In the genomic region with DNA sequence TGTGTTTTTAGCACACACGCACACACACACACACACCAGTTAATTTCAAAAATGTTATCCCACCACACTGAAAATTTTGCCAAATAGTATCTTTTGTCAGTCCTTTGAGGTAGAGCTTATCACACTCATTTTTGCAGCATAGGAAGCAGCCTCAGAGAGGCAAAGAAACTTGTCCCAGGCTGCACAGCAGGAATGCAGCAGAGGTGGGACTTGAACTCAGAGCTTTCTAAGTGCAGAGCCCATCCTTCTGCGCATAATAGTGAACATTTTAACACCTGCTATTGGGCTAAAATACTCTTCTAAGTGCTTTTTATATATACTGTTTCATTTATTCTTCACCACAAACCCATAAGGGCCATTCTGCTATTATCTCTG, we compare ENCODE assay signal across 21 cellular contexts. TPM values are rescaled to one million over a fixed set of nuclear protein-coding genes. Genes with fewer than 3 reads are reported as not detected.
A peak's percentile ranks its signal among the peaks of the same experiment; 100 is the strongest.
DNase-seq lines count a peak whose midpoint lies in the region; ATAC-seq, FAIRE-seq and TF ChIP-seq lines count a peak whose summit lies in the region.
"Had no signal": no experiment of that assay in that cellular context is flagged by ENCODE, and none has a peak within 500 bp of the region (broad histone marks: within the 10 kb centered on the region; RNA-seq: fewer than 3 reads in every experiment).

No MANE protein-coding gene starts in this region.

- FAIRE-seq in GM12878 (lab: Jason Lieb, UNC) (no peak), HepG2 (lab: Jason Lieb, UNC) (no peak)
- FAIRE-seq: bronchial epithelial cell had no signal

- H3K9ac ChIP-seq in GM12878 (ENCODE audit: control insufficient read depth, insufficient read depth, low read length) (no peak overlapping the region), HepG2 (ENCODE audit: insufficient read depth, low read depth, low read length) (no peak overlapping the region)

- no peak overlapping the region for H3K4me3 ChIP-seq in right atrium auricular region
- no peak overlapping the region for H3K4me3 ChIP-seq in heart right ventricle
- 0 out of 2 replicates have a peak overlapping the region, but pooled peaks have one; percentile 25 for H3K4me3 ChIP-seq in GM12878
- H3K4me3 ChIP-seq in HepG2 (replicated peaks in 1 of 3; ENCODE audit: insufficient read depth in 1 of 3, low read depth in 2 of 3, low read length in 3 of 3) = no peak overlapping the region
- H3K4me3 ChIP-seq in transverse colon = no peak overlapping the region
- H3K4me3 ChIP-seq in CD4-positive, alpha-beta memory T cell (ENCODE audit: low read length in 2 of 2) = no peak overlapping the region

- TF ChIP-seq POLR2A in GM12878 (IDR thresholded peaks at IDR 0.05; ENCODE audit: low read depth, low read length) = no peak
- no peak for TF ChIP-seq POLR2A in HepG2 (IDR thresholded peaks at IDR 0.05; ENCODE audit: insufficient read depth in 1 of 2, low read depth in 2 of 2, low read length in 2 of 2)
- TF ChIP-seq POLR2A in transverse colon (IDR thresholded peaks at IDR 0.05) = no peak

- H3K9me3 ChIP-seq in right atrium auricular region (peaks cover 0 to 8% of the 10 kb centered on the region in 2 donors), heart right ventricle (peaks cover 0 to 10% (median 0%) of the 10 kb centered on the region in 11 donors), GM12878 (replicated peaks; ENCODE audit: control insufficient read depth, insufficient read depth, low read length) (peaks cover 1% of the 10 kb centered on the region; the same call in 1 of the 3 replicates), HepG2 (ENCODE audit: low read length) (0 out of 2 replicates have a peak, but pooled peaks cover 5% of the 10 kb centered on the region), transverse colon (peaks cover 0 to 3% of the 10 kb centered on the region in 2 donors)
- H3K9me3 ChIP-seq in CD4-positive, alpha-beta memory T cell (ENCODE audit: control insufficient read depth in 1 of 2, low read length in 2 of 2) = no peaks in the 10 kb centered on the region

- no peak for ATAC-seq in heart right ventricle
- ATAC-seq in GM12878 = no peak
- no peak for ATAC-seq in HepG2
- ATAC-seq in GM21723 (IDR thresholded peaks at IDR 0.05; ENCODE audit: unreplicated experiment) = no peak

- in situ Hi-C loops in GM12878 (cut with MboI) (no loop called here), HepG2 (cut with HindIII; ENCODE audit: extremely low pct_ligation_motif_present, low pct_unique_long_range_greater_than_20kb) (no loop called here), transverse colon (cut with MboI; ENCODE audit: low pct_ligation_motif_present in 1 of 4, low pct_unique_long_range_greater_than_20kb in 1 of 4, low sequenced_read_pairs in 3 of 4) (no loop called here)

- H3K9me3 Mint-ChIP-seq in CD4-positive, alpha-beta memory T cell = peaks cover 0 to 17% (median 12%) of the 10 kb centered on the region in 8 donors

- DNase-seq in right atrium auricular region (ENCODE audit: low spot score) (peak; percentile 11), heart right ventricle (no peak), GM12878 (ENCODE audit: low read depth, low spot score) (no peak), HepG2 (ENCODE audit: low spot score) (no peak), transverse colon (no peak), DMS153 treated with DMSO at 0.1 percent for 48 hours (lab: John Stamatoyannopoulos, UW; ENCODE audit: unreplicated experiment) (no peak)
- DNase-seq in CD4-positive, alpha-beta memory T cell = no peak
- DNase-seq: activated CD8-positive, alpha-beta memory T cell treated with anti-CD3 and anti-CD28 coated beads, Interleukin-2, amount 50 U/mL, for 4 hours; activated effector memory CD4-positive, alpha-beta T cell treated with anti-CD3 and anti-CD28 coated beads, Interleukin-2, amount 50 U/mL, for 16 hours; dorsolateral prefrontal cortex; foreskin keratinocyte; H7; KG1; NCI-H2171; NCI-H524 treated with DMSO at 0.1 percent for 48 hours had no signal

- SMC1A ChIA-PET in GM12878 (lab: Charles Lee; ENCODE audit: uncharacterized antibody, unreplicated experiment) = interaction anchor here (0.7 to 5.3 kb wide), 15 partner anchors 9 to 170 kb away, joined by 3 to 46 read pairs (median 5); partner anchors contain the start of gene FHAD1

- no peaks in the 10 kb centered on the region for H3K27me3 ChIP-seq in right atrium auricular region
- H3K27me3 ChIP-seq in heart right ventricle = peaks cover 0 to 9% (median 0%) of the 10 kb centered on the region in 7 donors
- H3K27me3 ChIP-seq in GM12878 (replicated peaks in 1 of 2; ENCODE audit: control insufficient read depth in 2 of 2, insufficient read depth in 2 of 2, low read length in 1 of 2) = no peaks in the 10 kb centered on the region
- peaks cover 0 to 6% of the 10 kb centered on the region in 2 experiments; a peak in 1 of 5 replicates for H3K27me3 ChIP-seq in HepG2 (ENCODE audit: control insufficient read depth in 1 of 2, insufficient read depth in 2 of 2, low read length in 2 of 2)
- no peaks in the 10 kb centered on the region for H3K27me3 ChIP-seq in transverse colon
- peaks cover 10% of the 10 kb centered on the region for H3K27me3 ChIP-seq in CD4-positive, alpha-beta memory T cell (ENCODE audit: insufficient read depth, low read length)
- H3K27me3 ChIP-seq: dorsolateral prefrontal cortex, foreskin keratinocyte had no signal

- RAD21 ChIA-PET in GM12878 (lab: Charles Lee; ENCODE audit: unreplicated experiment) = interaction anchor here (0.7 to 3.0 kb wide), 10 partner anchors 10 to 150 kb away, joined by 3 to 18 read pairs (median 6); no protein-coding TSS in a partner anchor

- H3K4me3 Mint-ChIP-seq in CD4-positive, alpha-beta memory T cell = peak overlapping the region in 1 of 8 donors; percentile 43

- no peaks in the 10 kb centered on the region for H3K36me3 Mint-ChIP-seq in CD4-positive, alpha-beta memory T cell

- H4K20me1 ChIP-seq in GM12878 (ENCODE audit: control insufficient read depth, insufficient read depth) (no peaks in the 10 kb centered on the region), HepG2 (ENCODE audit: insufficient read depth, low read length) (no peaks in the 10 kb centered on the region)

- 97% methylated on average over 2 of the region's 2 CpGs for WGBS in heart right ventricle, 2 donors
- 42% methylated on average over 2 of the region's 2 CpGs for WGBS in GM12878 (ENCODE audit: insufficient coverage, insufficient replicate concordance, low lambda C conversion rate, missing lambda C conversion rate)
- 71% methylated on average over 2 of the region's 2 CpGs for WGBS in HepG2 (ENCODE audit: low lambda C conversion rate)
- WGBS in transverse colon (ENCODE audit: low coverage in 1 of 2), 2 donors = 86% methylated on average over 2 of the region's 2 CpGs; no CpG with 5 or more reads in 1 of the 2 donors

- TF ChIP-seq RAD21 in GM12878 (IDR thresholded peaks at IDR 0.05; ENCODE audit: insufficient read depth, low read depth, low read length) (no peak), HepG2 (CRISPR knock-in tag; IDR thresholded peaks at IDR 0.05) (no peak)

- H3K27ac ChIP-seq in right atrium auricular region (no peak overlapping the region), heart right ventricle (peak overlapping the region in 2 of 10 donors; percentile 8 to 83), GM12878 (ENCODE audit: control insufficient read depth, insufficient read depth) (no peak overlapping the region), HepG2 (ENCODE audit: extremely low read length, insufficient read depth, low read length) (no peak overlapping the region), transverse colon (peak overlapping the region; percentile 13 to 58 (median 52))
- no peak overlapping the region for H3K27ac ChIP-seq in CD4-positive, alpha-beta memory T cell (ENCODE audit: low read depth, low read length)
- H3K27ac ChIP-seq: C4-2B, foreskin keratinocyte, VCaP had no signal

- peaks cover 21 to 26% of the 10 kb centered on the region in 2 donors for H3K27me3 Mint-ChIP-seq in CD4-positive, alpha-beta memory T cell

- H3K4me2 ChIP-seq in GM12878 (ENCODE audit: control insufficient read depth, insufficient read depth) = peak overlapping the region; percentile 70; the same call in 1 of the 2 replicates
- H3K4me2 ChIP-seq in HepG2 (ENCODE audit: low read depth, low read length) = no peak overlapping the region

- peak overlapping the region; percentile 91 for H2AFZ ChIP-seq in GM12878 (ENCODE audit: control insufficient read depth, low read depth, low read length)
- no peak overlapping the region for H2AFZ ChIP-seq in HepG2 (ENCODE audit: low read length)

- no peak for TF ChIP-seq EP300 in GM12878 (IDR thresholded peaks at IDR 0.05; ENCODE audit: borderline replicate concordance in 1 of 2, control insufficient read depth in 1 of 2, low read depth in 2 of 2, low read length in 2 of 2)
- TF ChIP-seq EP300 in HepG2 (IDR thresholded peaks at IDR 0.05; ENCODE audit: low read depth in 2 of 2, low read length in 2 of 2) = no peak
- TF ChIP-seq EP300 in HepG2 (CRISPR knock-in tag; IDR thresholded peaks at IDR 0.05; ENCODE audit: borderline replicate concordance) = no peak
- no peak for TF ChIP-seq EP300 in transverse colon (IDR thresholded peaks at IDR 0.05; ENCODE audit: low read depth)

- POLR2A ChIA-PET in GM12878 (lab: Charles Lee) = interaction anchor here (0.6 to 4.7 kb wide), 7 partner anchors 8 to 107 kb away, joined by 3 to 17 read pairs (median 4); partner anchors contain the start of gene FHAD1
- POLR2A ChIA-PET in HepG2 (lab: Yijun Ruan, JAX) = interaction anchor here (0.8 kb wide), 1 partner anchor 109 kb away, joined by 3 read pairs; no protein-coding TSS in a partner anchor
- POLR2A ChIA-PET in CD4-positive, alpha-beta memory T cell (lab: Charles Lee; ENCODE audit: partially characterized antibody) = no interaction called here

- H3K27ac Mint-ChIP-seq in CD4-positive, alpha-beta memory T cell = no peak overlapping the region

- no peaks in the 10 kb centered on the region for H3K79me2 ChIP-seq in GM12878 (ENCODE audit: control insufficient read depth, insufficient read depth, low read length)
- no peaks in the 10 kb centered on the region for H3K79me2 ChIP-seq in HepG2 (ENCODE audit: insufficient read depth, low read length)

- no peaks in the 10 kb centered on the region for H3K36me3 ChIP-seq in right atrium auricular region
- no peaks in the 10 kb centered on the region for H3K36me3 ChIP-seq in heart right ventricle
- no peaks in the 10 kb centered on the region for H3K36me3 ChIP-seq in GM12878 (ENCODE audit: control insufficient read depth in 2 of 2, insufficient read depth in 2 of 2, low read length in 1 of 2)
- H3K36me3 ChIP-seq in HepG2 (replicated peaks in 1 of 2; ENCODE audit: control insufficient read depth in 1 of 2, insufficient read depth in 2 of 2, low read length in 2 of 2) = no peaks in the 10 kb centered on the region
- H3K36me3 ChIP-seq in transverse colon = no peaks in the 10 kb centered on the region
- no peaks in the 10 kb centered on the region for H3K36me3 ChIP-seq in CD4-positive, alpha-beta memory T cell (ENCODE audit: insufficient read depth, low read length)

- CTCF ChIA-PET in GM12878 (lab: Yijun Ruan, JAX) (interaction anchor here (1.1 to 2.8 kb wide), 13 partner anchors 10 to 155 kb away, joined by 3 to 22 read pairs (median 6); partner anchors contain the start of gene TMEM51), HepG2 (lab: Yijun Ruan, JAX; ENCODE audit: low intra/inter-chr PET ratio, low total read pairs) (no interaction called here)
- CTCF ChIA-PET in CD4-positive, alpha-beta memory T cell (lab: Charles Lee; ENCODE audit: partially characterized antibody) = no interaction called here

- TF ChIP-seq CTCF in right atrium auricular region (IDR thresholded peaks at IDR 0.05) (no peak), heart right ventricle (IDR thresholded peaks at IDR 0.05) (no peak), GM12878 (IDR thresholded peaks at IDR 0.05 in 2 of 3, conservative IDR thresholded peaks at IDR 0.05 in 1 of 3; ENCODE audit: control insufficient read depth in 2 of 3, extremely low read depth in 1 of 3, insufficient read depth in 1 of 3, low read depth in 3 of 3, low read length in 3 of 3) (no peak), HepG2 (CRISPR knock-in tag; IDR thresholded peaks at IDR 0.05) (no peak), transverse colon (IDR thresholded peaks at IDR 0.05) (no peak)

- peaks cover 0 to 22% of the 10 kb centered on the region in 2 donors for H3K4me1 ChIP-seq in right atrium auricular region
- H3K4me1 ChIP-seq in heart right ventricle = peaks cover 0 to 72% (median 22%) of the 10 kb centered on the region in 9 donors
- H3K4me1 ChIP-seq in GM12878 (ENCODE audit: control insufficient read depth, insufficient read depth, low read length) = peaks cover 21% of the 10 kb centered on the region
- H3K4me1 ChIP-seq in HepG2 (ENCODE audit: insufficient read depth, low read length) = peaks cover 30% of the 10 kb centered on the region
- peaks cover 0 to 29% (median 11%) of the 10 kb centered on the region in 4 donors for H3K4me1 ChIP-seq in transverse colon
- peaks cover 8% of the 10 kb centered on the region for H3K4me1 ChIP-seq in CD4-positive, alpha-beta memory T cell (ENCODE audit: insufficient read depth, low read length)
- H3K4me1 ChIP-seq: foreskin keratinocyte had no signal

- intact Hi-C loops in heart right ventricle (cut with DNase I) = no loop called here
- intact Hi-C loops in GM12878 (cut with micrococcal nuclease; ENCODE audit: unreplicated experiment) = no loop called here
- intact Hi-C loops in HepG2 (cut with micrococcal nuclease; ENCODE audit: unreplicated experiment) = no loop called here
- intact Hi-C loops in transverse colon (cut with DNase I; ENCODE audit: low total_unique reads) = no loop called here
- intact Hi-C loops in CD4-positive, alpha-beta memory T cell (cut with micrococcal nuclease) = no loop called here

- BruUV-seq in GM12878 (replicated peaks; lab: Mats Ljungman, UMichigan) = no TSS peak
- BruUV-seq in HepG2 (replicated peaks; lab: Mats Ljungman, UMichigan) = no TSS peak

- peaks cover 9 to 18% (median 13%) of the 10 kb centered on the region in 4 donors for H3K4me1 Mint-ChIP-seq in CD4-positive, alpha-beta memory T cell

RNA-seq across cellular contexts. Expression of gene FHAD1, which starts 15.0 kb away (rescaled TPM):
- total RNA-seq in right atrium auricular region = not detected
- 1 to 10 TPM in 1 of 10 donors, under 1 TPM in 4, not detected in 5; 0.12 to 1.0 (median 0.30) TPM for total RNA-seq in heart right ventricle
- under 1 TPM; 0.06 to 0.07 TPM for polyA plus RNA-seq in heart right ventricle
- total RNA-seq in GM12878 (2013; cell fraction: nucleolus; rRNA removed) = 0.84 and 1.0 TPM in 2 replicates
- total RNA-seq in GM12878 (2014; rRNA removed) = 0.22 and 0.40 TPM in 2 replicates
- 0.40 and 0.41 TPM in 2 replicates for total RNA-seq in GM12878 (2014; rRNA removed; fragmentation: Illumina TruSeq; extraction: Trizol)
- 0.51 and 0.80 TPM in 2 replicates for total RNA-seq in GM12878 (2021)
- not detected for polyA plus RNA-seq in GM12878 (2011; ENCODE audit: low read depth)
- polyA plus RNA-seq in GM12878 (2011; rRNA removed) = 1.0 TPM in 2 replicates
- polyA plus RNA-seq in GM12878 (2011; cell fraction: cytosol; rRNA removed) = 0.75 and 0.79 TPM in 2 replicates
- 1.3 and 1.4 TPM in 2 replicates for polyA plus RNA-seq in GM12878 (2011; cell fraction: nucleus; rRNA removed)
- polyA plus RNA-seq in GM12878 (2012) = 0.12 and 0.15 TPM in 2 replicates
- 0.25 and 0.29 TPM in 2 replicates for polyA plus RNA-seq in GM12878 (2014; fragmentation: Illumina TruSeq; extraction: Trizol)
- polyA plus RNA-seq in GM12878 (2014; fragmentation: Nextera tagmentation; extraction: Ambion mirVana) = under 1 TPM in 1 of 2 experiments, not detected in 1; 0.09 TPM
- 0.14 and 0.22 TPM in 2 replicates for polyA plus RNA-seq in GM12878 (2014; rRNA removed)
- under 1 TPM in 1 of 2 experiments, not detected in 1; 0.20 TPM for polyA plus RNA-seq in GM12878 (2016; fragmentation: Nextera tagmentation; extraction: Ambion mirVana)
- 0.67 and 0.88 TPM in 2 replicates for polyA minus RNA-seq in GM12878 (2011; rRNA and poly(A)+ RNA removed)
- not detected in 2 replicates for polyA minus RNA-seq in GM12878 (2011; cell fraction: cytosol; rRNA and poly(A)+ RNA removed)
- polyA minus RNA-seq in GM12878 (2011; cell fraction: nucleus; rRNA and poly(A)+ RNA removed) = 0.73 and 0.96 TPM in 2 replicates
- not detected in 2 replicates for total RNA-seq in HepG2 (2016; rRNA removed; fragmentation: Illumina TruSeq; extraction: Trizol)
- not detected in 2 replicates for total RNA-seq in HepG2 (2016; cell fraction: cytosol; rRNA removed; fragmentation: Illumina TruSeq; extraction: Trizol; ENCODE audit: low read depth)
- not detected in 2 replicates for total RNA-seq in HepG2 (2016; cell fraction: insoluble cytoplasmic fraction; rRNA removed; fragmentation: Illumina TruSeq; extraction: Trizol)
- not detected in 2 replicates for total RNA-seq in HepG2 (2016; cell fraction: membrane; rRNA removed; fragmentation: Illumina TruSeq; extraction: Trizol)
- not detected in 2 replicates for total RNA-seq in HepG2 (2016; cell fraction: nucleus; rRNA removed; fragmentation: Illumina TruSeq; extraction: Trizol)
- polyA plus RNA-seq in HepG2 (2011; rRNA removed) = not detected in 2 replicates
- 0.01 and 0.03 TPM in 2 replicates for polyA plus RNA-seq in HepG2 (2011; cell fraction: cytosol; rRNA removed)
- polyA plus RNA-seq in HepG2 (2011; cell fraction: nucleus; rRNA removed) = 0.03 and 0.08 TPM in 2 replicates
- 0.08 and 0.11 TPM in 2 replicates for polyA plus RNA-seq in HepG2 (2012)
- polyA plus RNA-seq in HepG2 (2016; cell fraction: cytosol; fragmentation: Illumina TruSeq; extraction: Trizol; ENCODE audit: low read depth) = not detected in 2 replicates
- polyA plus RNA-seq in HepG2 (2016; cell fraction: insoluble cytoplasmic fraction; fragmentation: Illumina TruSeq; extraction: Trizol; ENCODE audit: low read depth) = not detected in 2 replicates
- not detected in 2 replicates for polyA plus RNA-seq in HepG2 (2016; cell fraction: membrane; fragmentation: Illumina TruSeq; extraction: Trizol; ENCODE audit: low read depth)
- 0.27 TPM in 1 of 2 replicates, not detected in the other for polyA plus RNA-seq in HepG2 (2016; cell fraction: nucleus; fragmentation: Illumina TruSeq; extraction: Trizol; ENCODE audit: insufficient read depth, low read depth)
- polyA minus RNA-seq in HepG2 (2011; rRNA and poly(A)+ RNA removed; ENCODE audit: low replicate concordance) = 0.04 and 0.80 TPM in 2 replicates
- polyA minus RNA-seq in HepG2 (2011; cell fraction: cytosol; rRNA and poly(A)+ RNA removed) = not detected in 2 replicates
- not detected in 2 replicates for polyA minus RNA-seq in HepG2 (2011; cell fraction: nucleus; rRNA and poly(A)+ RNA removed)
- under 1 TPM in 2 of 4 donors, not detected in 2; 0.75 to 0.82 TPM for total RNA-seq in transverse colon
- not detected for total RNA-seq in CD4-positive, alpha-beta memory T cell
- under 1 TPM in 1 of 2 donors, not detected in 1; 0.03 TPM for polyA plus RNA-seq in CD4-positive, alpha-beta memory T cell
- total RNA-seq: bronchial epithelial cell; osteocyte; T-helper 1 cell treated with Interleukin-12 subunit alpha and Interleukin-12 subunit beta and Interleukin-4 antibody, amounts not matched to agents 30 ng/mL and 1 ng/mL, for 36 hours had no signal

Comparison
In these comparisons a context has a peak if more than half of its experiments do, and no peak if none do; other contexts are left out.
1. H3K27ac ChIP-seq: peak in transverse colon (4 of 4); none in right atrium auricular region (0 of 2), GM12878 (single experiment), HepG2 (single experiment) and CD4-positive, alpha-beta memory T cell (single experiment).